ENCODE assay signal across 8 cellular contexts in the genomic region with DNA sequence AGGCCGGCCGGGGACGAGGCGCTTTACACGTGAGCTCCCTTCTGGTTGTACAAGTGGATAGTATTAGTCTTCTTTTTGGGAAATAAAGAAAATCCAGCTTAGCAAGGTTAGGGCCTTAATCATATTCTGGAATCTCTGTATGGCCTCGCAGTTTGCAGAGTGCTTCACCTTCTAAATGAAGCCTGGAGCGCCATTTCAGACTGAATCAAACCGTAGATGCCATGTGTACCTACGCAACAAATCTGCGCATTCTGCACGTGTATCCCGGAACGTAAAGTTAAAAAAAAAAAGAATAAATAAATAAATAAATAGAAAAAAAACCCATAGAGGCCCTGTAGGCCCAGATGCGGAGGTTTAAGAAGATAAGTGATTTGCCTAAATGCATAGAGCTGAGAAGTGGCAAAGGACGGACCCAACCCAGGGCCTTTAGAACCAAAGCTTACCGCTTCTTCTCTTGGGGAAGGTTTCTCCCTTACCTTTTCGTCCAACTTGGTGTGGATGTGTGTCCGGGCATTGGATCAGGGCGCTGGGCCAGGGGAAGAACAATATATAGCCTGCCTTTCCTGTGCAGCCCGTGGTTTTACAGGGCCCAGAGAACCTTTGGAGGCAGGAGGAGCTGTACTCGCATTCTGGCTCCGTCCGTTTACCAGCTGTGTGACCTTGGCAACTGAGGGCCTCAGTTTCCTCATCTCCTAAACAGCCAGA. TPM values are rescaled to one million over a fixed set of nuclear protein-coding genes. Genes with fewer than 3 reads are reported as not detected.
A peak's percentile ranks its signal among the peaks of the same experiment; 100 is the strongest.
DNase-seq lines count a peak whose midpoint lies in the region; ATAC-seq, FAIRE-seq and TF ChIP-seq lines count a peak whose summit lies in the region.
"Had no signal": no experiment of that assay in that cellular context is flagged by ENCODE, and none has a peak within 500 bp of the region (broad histone marks: within the 10 kb centered on the region; RNA-seq: fewer than 3 reads in every experiment).

No MANE protein-coding gene starts in this region.

- TF ChIP-seq CTCF in body of pancreas (IDR thresholded peaks at IDR 0.05): peak in 1 of 7 experiments; percentile 3
- no peak for TF ChIP-seq CTCF in kidney (IDR thresholded peaks at IDR 0.05; ENCODE audit: borderline replicate concordance, extremely low read depth, insufficient read depth)

- DNase-seq in body of pancreas: no peak
- DNase-seq in kidney: no peak
- DNase-seq in NCI-H446 treated with DMSO at 0.1 percent for 48 hours (lab: John Stamatoyannopoulos, UW): no peak
- no peak for DNase-seq in activated gamma-delta T cell (lab: John Stamatoyannopoulos, UW)
- DNase-seq in stimulated activated naive B cell treated with anti-CD40 and anti-IgM and Interleukin-4, amounts not matched to agents 10 μg/mL and 1 μg/mL and 100 μg/mL, for 72 hours: no peak
- DNase-seq: NCI-H446 had no signal

- H3K4me3 ChIP-seq in HUES48 (ENCODE audit: low read depth, low read length) (peak overlapping the region; percentile 84), body of pancreas (no peak overlapping the region), kidney (ENCODE audit: low read length in 2 of 2) (peak overlapping the region; percentile 55 to 78), subcutaneous abdominal adipose tissue (ENCODE audit: low read depth in 1 of 5, low read length in 5 of 5) (peak overlapping the region in 4 of 5 donors; percentile 67 to 86 (median 76))

- H3K9ac ChIP-seq in HUES48 (ENCODE audit: low read depth, low read length) (no peak overlapping the region), kidney (ENCODE audit: low read length in 2 of 2) (peak overlapping the region; percentile 63 to 74), subcutaneous abdominal adipose tissue (ENCODE audit: low read length in 5 of 5) (peak overlapping the region in 1 of 5 donors; percentile 72)

- no peak overlapping the region for H3K27ac Mint-ChIP-seq in stimulated activated naive B cell treated with anti-CD40 and anti-IgM and Interleukin-4, amounts not matched to agents 10 μg/mL and 1 μg/mL and 100 μg/mL, for 72 hours

- H3K4me1 Mint-ChIP-seq in stimulated activated naive B cell treated with anti-CD40 and anti-IgM and Interleukin-4, amounts not matched to agents 10 μg/mL and 1 μg/mL and 100 μg/mL, for 72 hours: peaks cover 6 to 17% of the 10 kb centered on the region in 2 donors

- peak overlapping the region in 1 of 2 donors; percentile 71 for H3K4me3 Mint-ChIP-seq in stimulated activated naive B cell treated with anti-CD40 and anti-IgM and Interleukin-4, amounts not matched to agents 10 μg/mL and 1 μg/mL and 100 μg/mL, for 72 hours

- H3K36me3 ChIP-seq in HUES48 (ENCODE audit: control insufficient read depth, insufficient read depth, low read length) (no peaks in the 10 kb centered on the region), body of pancreas (replicated peaks in 1 of 2; ENCODE audit: insufficient read depth in 1 of 2, low read depth in 2 of 2) (no peaks in the 10 kb centered on the region), kidney (ENCODE audit: control insufficient read depth in 1 of 2, insufficient read depth in 2 of 2, low read length in 2 of 2) (no peaks in the 10 kb centered on the region), subcutaneous abdominal adipose tissue (ENCODE audit: control insufficient read depth in 5 of 5, insufficient read depth in 5 of 5, low read length in 5 of 5) (no peaks in the 10 kb centered on the region)

- ATAC-seq in body of pancreas: no peak
- ATAC-seq in stimulated activated naive B cell treated with anti-CD40 and anti-IgM and Interleukin-4, amounts not matched to agents 10 μg/mL and 1 μg/mL and 100 μg/mL, for 72 hours (replicated peaks): no peak

- H3K9me3 ChIP-seq in HUES48 (ENCODE audit: control insufficient read depth, insufficient read depth, low read length) (no peaks in the 10 kb centered on the region), body of pancreas (no peaks in the 10 kb centered on the region), kidney (ENCODE audit: control insufficient read depth in 1 of 2, low read length in 2 of 2) (no peaks in the 10 kb centered on the region), subcutaneous abdominal adipose tissue (ENCODE audit: control insufficient read depth in 5 of 5, low read length in 5 of 5) (no peaks in the 10 kb centered on the region)

- no peak for TF ChIP-seq POLR2A in body of pancreas (IDR thresholded peaks at IDR 0.05)

- 53 to 62% methylated on average over 22 to 23 of the region's 23 CpGs for WGBS in body of pancreas, 2 donors

- peak overlapping the region; percentile 67 for H3K27ac ChIP-seq in HUES48 (ENCODE audit: low read depth, low read length)
- peak overlapping the region in 3 of 4 donors; percentile 66 to 79 (median 70) for H3K27ac ChIP-seq in body of pancreas
- peak overlapping the region; percentile 84 to 92 for H3K27ac ChIP-seq in kidney (ENCODE audit: low read depth in 2 of 2, low read length in 2 of 2)
- H3K27ac ChIP-seq in subcutaneous abdominal adipose tissue (ENCODE audit: low read depth, low read length): no peak overlapping the region

- FAIRE-seq in kidney (lab: Jason Lieb, UNC): no peak

- no peaks in the 10 kb centered on the region for H3K9me3 Mint-ChIP-seq in stimulated activated naive B cell treated with anti-CD40 and anti-IgM and Interleukin-4, amounts not matched to agents 10 μg/mL and 1 μg/mL and 100 μg/mL, for 72 hours

- intact Hi-C loops in body of pancreas (cut with DNase I): no loop called here
- intact Hi-C loops in kidney (cut with DNase I): no loop called here

- peaks cover 39 to 62% of the 10 kb centered on the region in 2 donors for H3K27me3 Mint-ChIP-seq in stimulated activated naive B cell treated with anti-CD40 and anti-IgM and Interleukin-4, amounts not matched to agents 10 μg/mL and 1 μg/mL and 100 μg/mL, for 72 hours

- H3K27me3 ChIP-seq in HUES48 (ENCODE audit: control insufficient read depth, insufficient read depth, low read length): peaks cover 16% of the 10 kb centered on the region
- H3K27me3 ChIP-seq in body of pancreas: no peaks in the 10 kb centered on the region
- peaks cover 0 to 28% (median 2%) of the 10 kb centered on the region in 5 donors for H3K27me3 ChIP-seq in subcutaneous abdominal adipose tissue (ENCODE audit: control insufficient read depth in 5 of 5, insufficient read depth in 4 of 5, low read length in 5 of 5)

- peaks cover 0 to 3% of the 10 kb centered on the region in 2 donors for H3K36me3 Mint-ChIP-seq in stimulated activated naive B cell treated with anti-CD40 and anti-IgM and Interleukin-4, amounts not matched to agents 10 μg/mL and 1 μg/mL and 100 μg/mL, for 72 hours

- H3K4me1 ChIP-seq in HUES48 (ENCODE audit: control insufficient read depth, insufficient read depth, low read length): peaks cover 32% of the 10 kb centered on the region
- peaks cover 17% of the 10 kb centered on the region for H3K4me1 ChIP-seq in body of pancreas
- H3K4me1 ChIP-seq in kidney (ENCODE audit: control insufficient read depth in 1 of 2, insufficient read depth in 1 of 2, low read depth in 1 of 2, low read length in 2 of 2): peaks cover 14 to 25% of the 10 kb centered on the region in 2 donors
- H3K4me1 ChIP-seq in subcutaneous abdominal adipose tissue (ENCODE audit: control insufficient read depth in 5 of 5, insufficient read depth in 5 of 5, low read length in 5 of 5): peaks cover 0 to 19% (median 16%) of the 10 kb centered on the region in 5 donors

RNA-seq across cellular contexts. Expression of gene P3H2, which starts 0.5 kb away (rescaled TPM):
- total RNA-seq in body of pancreas: 10 to 100 TPM in 1 of 2 donors, 1 to 10 TPM in 1; 3.0 to 35.5 TPM
- total RNA-seq in kidney: 103 TPM
- polyA plus RNA-seq in kidney (ENCODE audit: insufficient read depth, low read depth, low replicate concordance): 57.2 TPM

Comparison
In these comparisons a context has a peak if more than half of its experiments do, and no peak if none do; other contexts are left out.
1. H3K4me3 ChIP-seq: peak in HUES48 (single experiment), kidney (2 of 2) and subcutaneous abdominal adipose tissue (4 of 5); none in body of pancreas (0 of 2).